12 cellular contexts compared by ENCODE assay signal in genomic region chr13:97448503-97449251, GRCh38. TPM values are rescaled to one million over a fixed set of nuclear protein-coding genes. Genes with fewer than 3 reads are reported as not detected.
DNase-seq lines count a peak whose midpoint lies in the region; ATAC-seq, FAIRE-seq and TF ChIP-seq lines count a peak whose summit lies in the region.
"Had no signal": no experiment of that assay in that cellular context is flagged by ENCODE, and none has a peak within 500 bp of the region (broad histone marks: within the 10 kb centered on the region; RNA-seq: fewer than 3 reads in every experiment).

No MANE protein-coding gene starts in this region.

- H3K27me3 Mint-ChIP-seq in neural progenitor cell (ENCODE audit: insufficient read depth, low read depth): no peaks in the 10 kb centered on the region
- H3K27me3 Mint-ChIP-seq: activated naive CD8-positive, alpha-beta T cell had no signal

- peaks cover 98% of the 10 kb centered on the region for H3K79me2 ChIP-seq in neural progenitor cell (ENCODE audit: low read depth)

- H3K4me3 ChIP-seq in neural progenitor cell: no peak overlapping the region
- H3K4me3 ChIP-seq: PC-9 had no signal

- H3K27ac Mint-ChIP-seq in neural progenitor cell: no peak overlapping the region
- H3K27ac Mint-ChIP-seq: activated naive CD8-positive, alpha-beta T cell; CD14-positive monocyte had no signal

- no peaks in the 10 kb centered on the region for H4K20me1 ChIP-seq in neural progenitor cell (ENCODE audit: low read depth)

- H3K36me3 Mint-ChIP-seq in neural progenitor cell: peaks cover 47% of the 10 kb centered on the region

- peak; percentile 77 for FAIRE-seq in RCC 7860 (lab: Jason Lieb, UNC)

- H3K4me2 ChIP-seq in neural progenitor cell: no peak overlapping the region
- H3K4me2 ChIP-seq: PC-9 had no signal

- H3K9ac ChIP-seq in neural progenitor cell: no peak overlapping the region

- intact Hi-C loops in cardiac septum (cut with DNase I): no loop called here

- H3K9me3 Mint-ChIP-seq in neural progenitor cell: peaks cover 4% of the 10 kb centered on the region

- no peaks in the 10 kb centered on the region for H3K9me3 ChIP-seq in neural progenitor cell (ENCODE audit: low read depth)

- peak; percentile 53 for ATAC-seq in GM19372 (IDR thresholded peaks at IDR 0.05; ENCODE audit: low read depth, unreplicated experiment)
- ATAC-seq in HG02798 (IDR thresholded peaks at IDR 0.05; ENCODE audit: poor library complexity, unreplicated experiment): peak; percentile 68

- no peak overlapping the region for H3K27ac ChIP-seq in neural progenitor cell
- H3K27ac ChIP-seq: PC-9 had no signal

- TF ChIP-seq CTCF in neural progenitor cell (IDR thresholded peaks at IDR 0.05): no peak

- no peaks in the 10 kb centered on the region for H3K4me1 ChIP-seq in neural progenitor cell

- peaks cover 13% of the 10 kb centered on the region for H3K36me3 ChIP-seq in neural progenitor cell

- peak; percentile 7 for DNase-seq in RCC 7860 (ENCODE audit: low spot score)
- DNase-seq in neural progenitor cell (ENCODE audit: low spot score): peak; percentile 27
- no peak for DNase-seq in NCI-H1694 (lab: John Stamatoyannopoulos, UW)
- no peak for DNase-seq in cardiac septum (ENCODE audit: low spot score)
- no peak for DNase-seq in globus pallidus (ENCODE audit: low spot score)
- no peak for DNase-seq in NCI-H187 treated with DMSO at 0.1 percent for 48 hours (lab: John Stamatoyannopoulos, UW)
- DNase-seq: retina had no signal

- H3F3A ChIP-seq in neural progenitor cell (ENCODE audit: low read depth): no peaks in the 10 kb centered on the region

- H3K4me1 Mint-ChIP-seq in neural progenitor cell: no peaks in the 10 kb centered on the region

- no peak overlapping the region for H3K4me3 Mint-ChIP-seq in neural progenitor cell
- H3K4me3 Mint-ChIP-seq: activated naive CD8-positive, alpha-beta T cell; CD14-positive monocyte had no signal

- H2AFZ ChIP-seq in neural progenitor cell (replicated peaks): no peak overlapping the region
- H2AFZ ChIP-seq: PC-9 had no signal

- no peaks in the 10 kb centered on the region for H3K27me3 ChIP-seq in neural progenitor cell

RNA-seq across cellular contexts. Expression of gene RAP2A, which starts 14.7 kb away (rescaled TPM):
- total RNA-seq in neural progenitor cell (ENCODE audit: low replicate concordance) (46.9 and 70.9 TPM in 2 replicates), cardiac septum (32.7 TPM)

Comparison
In these comparisons a context has a peak if more than half of its experiments do, and no peak if none do; other contexts are left out.
1. DNase-seq: peak in RCC 7860 (single experiment) and neural progenitor cell (single experiment); none in NCI-H1694 (single experiment), cardiac septum (single experiment), globus pallidus (single experiment) and NCI-H187 treated with DMSO at 0.1 percent for 48 hours (single experiment).